25 cellular contexts compared by ENCODE assay signal in the genomic region with DNA sequence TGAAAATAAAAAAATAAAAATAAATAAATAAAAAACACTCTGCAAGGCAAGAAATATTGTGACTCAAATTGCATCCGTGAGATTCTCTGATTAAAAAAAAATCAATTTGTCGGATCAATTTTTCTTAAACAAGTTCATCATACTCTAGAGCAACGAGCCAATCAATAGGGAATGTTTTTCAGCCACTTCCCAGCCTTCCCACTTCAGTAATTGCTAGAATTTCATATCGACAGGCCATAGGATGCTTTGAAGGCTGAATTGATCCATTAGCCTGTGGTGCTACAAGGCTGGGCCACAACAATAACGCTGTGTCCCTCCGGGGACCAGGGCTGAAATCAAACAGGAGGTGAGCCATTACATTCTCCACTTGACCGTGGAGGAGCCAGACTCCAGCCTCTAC.
"Had no signal": no experiment of that assay in that cellular context is flagged by ENCODE, and none has a peak within 500 bp of the region (broad histone marks: within the 10 kb centered on the region; RNA-seq: fewer than 3 reads in every experiment).

No MANE protein-coding gene starts in this region.

- H3K27me3 ChIP-seq: esophagus muscularis mucosa, foreskin keratinocyte, right atrium auricular region, sigmoid colon, stomach, thyroid gland, upper lobe of left lung had no signal

- H3K4me3 ChIP-seq: coronary artery, esophagus muscularis mucosa, lung, prostate gland, right atrium auricular region, sigmoid colon, stomach, thyroid gland, upper lobe of left lung had no signal

- DNase-seq: dermis blood vessel endothelial cell; effector memory CD4-positive, alpha-beta T cell; foreskin keratinocyte; hypothalamus; immature natural killer cell; kidney; midbrain; naive thymus-derived CD4-positive, alpha-beta T cell; nucleus accumbens; sigmoid colon; stimulated activated CD4-positive, alpha-beta T cell treated with anti-CD3 and anti-CD28 coated beads, Interleukin-2, amount 100 ng/mL, for 24 hours; stimulated activated CD4-positive, alpha-beta T cell treated with anti-CD3 and anti-CD28 coated beads, Interleukin-4, amount 100 ng/mL, for 24 hours; stimulated activated naive CD4-positive, alpha-beta T cell treated with Interleukin-2 at 50 U/mL for 16 hours; stomach; thyroid gland; upper lobe of left lung had no signal

- FAIRE-seq: endothelial cell of umbilical vein, kidney, urothelium cell line had no signal

- H3K27ac ChIP-seq: coronary artery, esophagus muscularis mucosa, foreskin keratinocyte, prostate gland, right atrium auricular region, sigmoid colon, stomach, thyroid gland, upper lobe of left lung had no signal

- ATAC-seq: foreskin keratinocyte; left lobe of liver; naive thymus-derived CD4-positive, alpha-beta T cell; stimulated activated effector memory CD8-positive, alpha-beta T cell treated with anti-CD3 and anti-CD28 coated beads, Interleukin-12 subunit alpha, Interleukin-12 subunit beta, amount 100 ng/mL, for 72 hours had no signal

- H3K9me3 ChIP-seq: esophagus muscularis mucosa, prostate gland, right atrium auricular region, sigmoid colon, stomach, thyroid gland, upper lobe of left lung had no signal

- H3K36me3 ChIP-seq: esophagus muscularis mucosa, prostate gland, right atrium auricular region, sigmoid colon, stomach, thyroid gland, upper lobe of left lung had no signal

- H3K4me1 ChIP-seq: prostate gland, sigmoid colon, thyroid gland, upper lobe of left lung had no signal
